In the genomic region with DNA sequence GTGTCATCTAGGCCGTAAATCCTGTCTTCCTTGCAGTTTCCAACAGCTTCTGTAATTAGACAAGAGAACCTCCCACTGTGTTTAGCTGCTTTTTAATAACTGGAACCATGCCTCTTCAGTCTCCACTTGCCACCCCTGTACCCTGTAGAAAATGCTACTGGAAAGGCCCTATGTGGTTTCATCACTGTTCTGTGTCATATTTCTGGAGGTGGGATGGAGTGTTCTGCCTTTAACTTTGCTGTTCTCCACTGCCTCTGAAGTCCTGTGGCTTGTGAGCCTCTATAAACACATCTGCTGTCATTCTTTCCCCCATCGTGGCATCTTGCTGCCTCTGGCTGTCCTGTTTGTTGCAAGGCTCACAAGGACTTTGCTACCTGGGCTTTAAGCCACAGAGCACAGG, we compare ENCODE assay signal across 20 cellular contexts. TPM values are rescaled to one million over a fixed set of nuclear protein-coding genes. Genes with fewer than 3 reads are reported as not detected.
DNase-seq lines count a peak whose midpoint lies in the region; ATAC-seq lines count a peak whose summit lies in the region.
"Had no signal": no experiment of that assay in that cellular context is flagged by ENCODE, and none has a peak within 500 bp of the region (broad histone marks: within the 10 kb centered on the region; RNA-seq: fewer than 3 reads in every experiment).

No MANE protein-coding gene starts in this region.

- DNase-seq in NCI-H1694 (lab: John Stamatoyannopoulos, UW) (peak; percentile 10), NCI-H1694 treated with DMSO at 0.1 percent for 48 hours (lab: John Stamatoyannopoulos, UW) (no peak), cerebellar cortex (ENCODE audit: low spot score) (peak; percentile 44), NCI-H187 (lab: John Stamatoyannopoulos, UW) (no peak)
- no peak for DNase-seq in activated effector memory CD4-positive, alpha-beta T cell treated with anti-CD3 and anti-CD28 coated beads, Interleukin-2, amount 50 U/mL, for 16 hours
- DNase-seq: 8988T; activated CD4-positive, alpha-beta T cell treated with anti-CD3 and anti-CD28 coated beads, Interleukin-2, amount 50 U/mL, for 48 hours; GOT3; Kasumi-1; kidney glomerular epithelial cell; NCI-H1436 treated with DMSO at 0.1 percent for 48 hours; NCI-H510A; PC-9; transverse colon had no signal

- H3K36me3 ChIP-seq in BLaER1 treated with 17β-estradiol and CSF1 and Interleukin-3, amounts not matched to agents 10 nM and 100 nM: peaks cover 5 to 55% (median 39%) of the 10 kb centered on the region in 11 experiments; a peak in 16 of 22 replicates
- H3K36me3 ChIP-seq: transverse colon had no signal

- H3K4me2 ChIP-seq in BLaER1 treated with 17β-estradiol and CSF1 and Interleukin-3, amounts not matched to agents 10 nM and 100 nM: peak overlapping the region; percentile 43 to 90 (median 83); a peak in 21 of 22 replicates
- H3K4me2 ChIP-seq: PC-9 had no signal

- H3K4me3 ChIP-seq in BLaER1 treated with 17β-estradiol and CSF1 and Interleukin-3, amounts not matched to agents 10 nM and 100 nM: 0 out of 20 replicates have a peak overlapping the region, but pooled peaks of 1 of the 10 experiments have one; percentile 8
- H3K4me3 ChIP-seq: PC-9, SK-N-MC, transverse colon had no signal

- peaks cover 0 to 3% (median under 1%) of the 10 kb centered on the region in 11 experiments; a peak in 6 of 22 replicates for H3K9me3 ChIP-seq in BLaER1 treated with 17β-estradiol and CSF1 and Interleukin-3, amounts not matched to agents 10 nM and 100 nM (replicated peaks in 1 of 11)
- H3K9me3 ChIP-seq: transverse colon had no signal

- H3K4me3 Mint-ChIP-seq in IgD-negative memory B cell: peak overlapping the region in 2 of 4 donors; percentile 56 to 60
- H3K4me3 Mint-ChIP-seq: CD14-positive monocyte had no signal

- no peaks in the 10 kb centered on the region for H3K9me3 Mint-ChIP-seq in IgD-negative memory B cell

- H3K27ac Mint-ChIP-seq in IgD-negative memory B cell: peak overlapping the region in 2 of 3 donors; percentile 84 to 91

- peak overlapping the region in 7 of 11 experiments; percentile 19 to 75 (median 62); a peak in 13 of 22 replicates for H3K27ac ChIP-seq in BLaER1 treated with 17β-estradiol and CSF1 and Interleukin-3, amounts not matched to agents 10 nM and 100 nM
- H3K27ac ChIP-seq: PC-9, SK-N-MC, transverse colon had no signal

- H3K4me1 Mint-ChIP-seq in IgD-negative memory B cell: peaks cover 68 to 83% (median 74%) of the 10 kb centered on the region in 3 donors

- no peaks in the 10 kb centered on the region for H3K27me3 Mint-ChIP-seq in IgD-negative memory B cell

- peaks cover 7 to 94% (median 20%) of the 10 kb centered on the region in 11 experiments; a peak in 14 of 22 replicates for H4K20me1 ChIP-seq in BLaER1 treated with 17β-estradiol and CSF1 and Interleukin-3, amounts not matched to agents 10 nM and 100 nM

- H3K4me1 ChIP-seq in BLaER1 treated with 17β-estradiol and CSF1 and Interleukin-3, amounts not matched to agents 10 nM and 100 nM: peaks cover 48 to 100% (median 100%) of the 10 kb centered on the region in 10 experiments
- H3K4me1 ChIP-seq: transverse colon had no signal

- no peak for ATAC-seq in HG03342 (IDR thresholded peaks at IDR 0.05; ENCODE audit: unreplicated experiment)
- ATAC-seq: sciatic nerve had no signal

- no peaks in the 10 kb centered on the region for H3K27me3 ChIP-seq in BLaER1 treated with 17β-estradiol and CSF1 and Interleukin-3, amounts not matched to agents 10 nM and 100 nM
- H3K27me3 ChIP-seq: transverse colon had no signal

- H3K36me3 Mint-ChIP-seq in IgD-negative memory B cell: peaks cover 9% of the 10 kb centered on the region

- peak overlapping the region in 5 of 11 experiments; percentile 4 to 63 (median 55); a peak in 8 of 22 replicates for H3K9ac ChIP-seq in BLaER1 treated with 17β-estradiol and CSF1 and Interleukin-3, amounts not matched to agents 10 nM and 100 nM

RNA-seq across cellular contexts. Expression of gene MGAT5, which starts 17.9 kb away (rescaled TPM):
- 14.0 TPM for polyA plus RNA-seq in IgD-negative memory B cell

Comparison
In these comparisons a context has a peak if more than half of its experiments do, and no peak if none do; other contexts are left out.
1. DNase-seq: peak in NCI-H1694 (single experiment) and cerebellar cortex (single experiment); none in NCI-H1694 treated with DMSO at 0.1 percent for 48 hours (single experiment), activated effector memory CD4-positive, alpha-beta T cell treated with anti-CD3 and anti-CD28 coated beads, Interleukin-2, amount 50 U/mL, for 16 hours (single experiment) and NCI-H187 (0 of 2).